ENCODE assay signal across 26 cellular contexts in genomic region chr18:77967791-77968190, GRCh38.
"Had no signal": no experiment of that assay in that cellular context is flagged by ENCODE, and none has a peak within 500 bp of the region (broad histone marks: within the 10 kb centered on the region; RNA-seq: fewer than 3 reads in every experiment).

No MANE protein-coding gene starts in this region.

- H3K9me3 ChIP-seq: ovary, psoas muscle, right lobe of liver, testis, transverse colon, vagina had no signal

- H3K4me1 ChIP-seq: parathyroid adenoma, psoas muscle, right lobe of liver, sigmoid colon, suprapubic skin, tibial artery, transverse colon, vagina had no signal

- FAIRE-seq: small intestine, urothelium cell line had no signal

- DNase-seq: naive thymus-derived CD4-positive, alpha-beta T cell; natural killer cell; occipital lobe; ovary; posterior cingulate gyrus; psoas muscle; right cardiac atrium; right lobe of liver; sigmoid colon; small intestine; stimulated activated CD4-positive, alpha-beta T cell treated with anti-CD3 and anti-CD28 coated beads, Interleukin-15, amount 100 ng/mL, for 24 hours; stimulated activated CD4-positive, alpha-beta T cell treated with anti-CD3 and anti-CD28 coated beads, Interleukin-2, amount 100 ng/mL, for 24 hours; stimulated activated CD4-positive, alpha-beta T cell treated with anti-CD3 and anti-CD28 coated beads, Interleukin-2, amount 100 ng/mL, for 48 hours; stimulated activated CD4-positive, alpha-beta T cell treated with anti-CD3 and anti-CD28 coated beads, Interleukin-4, amount 100 ng/mL, for 24 hours; stimulated activated naive CD4-positive, alpha-beta T cell; stimulated activated naive CD8-positive, alpha-beta T cell treated with anti-CD3 and anti-CD28 coated beads, Interleukin-15, amount 100 ng/mL, for 72 hours; stimulated activated naive CD8-positive, alpha-beta T cell treated with anti-CD3 and anti-CD28 coated beads, Interleukin-15, Interleukin-2, amounts not matched to agents 100 U/mL and 50 U/mL, for 24 hours; substantia nigra; testis; tibial artery; transverse colon had no signal

- H2AFZ ChIP-seq: parathyroid adenoma had no signal

- H3K9ac ChIP-seq: parathyroid adenoma had no signal

- H3K27me3 ChIP-seq: ovary, right lobe of liver, sigmoid colon, suprapubic skin, testis, tibial artery, transverse colon, vagina had no signal

- H3K27ac ChIP-seq: ovary, parathyroid adenoma, psoas muscle, right lobe of liver, sigmoid colon, suprapubic skin, testis, tibial artery, transverse colon, vagina had no signal

- H3K36me3 ChIP-seq: ovary, right lobe of liver, sigmoid colon, suprapubic skin, tibial artery, transverse colon, vagina had no signal

- H3K79me2 ChIP-seq: parathyroid adenoma had no signal

- H3K4me3 ChIP-seq: ovary, psoas muscle, right lobe of liver, sigmoid colon, suprapubic skin, testis, tibial artery, transverse colon, vagina had no signal

- ATAC-seq: psoas muscle; right cardiac atrium; stimulated activated memory B cell treated with anti-CD40 and anti-IgM and Interleukin-4, amounts not matched to agents 10 μg/mL and 1 μg/mL and 100 μg/mL, for 72 hours; stimulated activated naive CD8-positive, alpha-beta T cell treated with anti-CD3 and anti-CD28 coated beads, Interleukin-15, amount 100 ng/mL, for 72 hours; stimulated activated naive CD8-positive, alpha-beta T cell treated with anti-CD3 and anti-CD28 coated beads, Interleukin-15, Interleukin-2, amounts not matched to agents 100 U/mL and 50 U/mL, for 24 hours had no signal
